ENCODE assay signal across 4 cellular contexts in the genomic region with DNA sequence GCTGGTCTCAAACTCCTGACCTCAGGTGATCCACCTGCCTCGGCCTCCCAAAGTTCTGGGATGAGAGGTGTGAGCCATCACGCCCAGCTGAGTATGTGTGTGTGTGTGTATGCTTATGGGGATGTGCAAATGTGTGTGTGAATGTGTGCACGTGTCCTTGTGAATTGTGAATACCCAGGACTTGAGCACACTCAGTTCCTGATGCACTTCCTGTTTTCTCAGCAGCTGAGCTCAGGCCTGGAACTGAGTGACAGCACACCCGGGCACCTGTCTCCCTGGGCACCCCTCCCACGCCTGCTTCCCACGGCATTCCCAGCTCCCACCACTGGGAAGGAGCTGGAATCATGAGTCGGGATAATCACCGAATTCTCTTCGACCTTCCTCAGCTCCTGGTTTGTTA. TPM values are rescaled to one million over a fixed set of nuclear protein-coding genes. Genes with fewer than 3 reads are reported as not detected.
"Had no signal": no experiment of that assay in that cellular context is flagged by ENCODE, and none has a peak within 500 bp of the region (broad histone marks: within the 10 kb centered on the region; RNA-seq: fewer than 3 reads in every experiment).

No MANE protein-coding gene starts in this region.

RNA-seq across cellular contexts. Expression of gene SMIM34, which starts 16.5 kb away (rescaled TPM):
- total RNA-seq: LHCN-M2, M059J, MCF 10A, NCI-H460 had no signal

RNA-seq across cellular contexts. Expression of gene KCNE2, which starts 43.5 kb away (rescaled TPM):
- total RNA-seq: LHCN-M2, MCF 10A, NCI-H460 had no signal
